18 cellular contexts compared by ENCODE assay signal in genomic region chr2:200125463-200125862, GRCh38.
"Had no signal": no experiment of that assay in that cellular context is flagged by ENCODE, and none has a peak within 500 bp of the region (broad histone marks: within the 10 kb centered on the region; RNA-seq: fewer than 3 reads in every experiment).

No MANE protein-coding gene starts in this region.

- H3K4me3 Mint-ChIP-seq: activated CD4-positive, alpha-beta memory T cell treated with anti-CD3 and anti-CD28 coated beads, Interleukin-2, amount 10 ng/mL, durations not matched to agents 7 days and 5 days; activated T-cell treated with anti-CD3 and anti-CD28 coated beads, Interleukin-2, amount 50 U/mL, for 4 hours; naive B cell; stimulated activated memory B cell treated with anti-CD40 and anti-IgM and Interleukin-4, amounts not matched to agents 10 μg/mL and 1 μg/mL and 100 μg/mL, for 72 hours; WTC11 had no signal

- H3K27me3 Mint-ChIP-seq: stimulated activated memory B cell treated with anti-CD40 and anti-IgM and Interleukin-4, amounts not matched to agents 10 μg/mL and 1 μg/mL and 100 μg/mL, for 72 hours had no signal

- H3K4me1 ChIP-seq: gastroesophageal sphincter had no signal

- ATAC-seq: activated T-cell treated with anti-CD3 and anti-CD28 coated beads, Interleukin-2, amount 50 U/mL, for 4 hours; gastroesophageal sphincter; heart right ventricle; left lobe of liver; stimulated activated memory B cell treated with anti-CD40 and anti-IgM and Interleukin-4, amounts not matched to agents 10 μg/mL and 1 μg/mL and 100 μg/mL, for 72 hours; WTC11 had no signal

- H3K27me3 ChIP-seq: cardiac muscle cell, dorsolateral prefrontal cortex, gastroesophageal sphincter, heart right ventricle, thyroid gland, vagina had no signal

- H3K9me3 ChIP-seq: gastroesophageal sphincter, heart right ventricle, thyroid gland, vagina had no signal

- DNase-seq: activated CD4-positive, alpha-beta memory T cell treated with anti-CD3 and anti-CD28 coated beads, Interleukin-2, amount 10 ng/mL, durations not matched to agents 7 days and 5 days; activated CD4-positive, alpha-beta T cell treated with anti-CD3 and anti-CD28 coated beads for 4 hours; activated effector memory CD4-positive, alpha-beta T cell treated with Interleukin-2 at 50 U/mL for 16 hours; activated naive CD4-positive, alpha-beta T cell treated with anti-CD3 and anti-CD28 coated beads, Interleukin-2, amount 50 U/mL, for 16 hours; activated T-cell treated with anti-CD3 and anti-CD28 coated beads, Interleukin-2, amount 50 U/mL, for 4 hours; dorsolateral prefrontal cortex; heart right ventricle; islet precursor cell; midbrain; naive B cell; T1000; thyroid gland had no signal

- H3K36me3 ChIP-seq: cardiac muscle cell, gastroesophageal sphincter, heart right ventricle, thyroid gland, vagina had no signal

- H3K27ac ChIP-seq: cardiac muscle cell, dorsolateral prefrontal cortex, gastroesophageal sphincter, heart right ventricle, thyroid gland, vagina had no signal

- H3K4me1 Mint-ChIP-seq: naive B cell; stimulated activated memory B cell treated with anti-CD40 and anti-IgM and Interleukin-4, amounts not matched to agents 10 μg/mL and 1 μg/mL and 100 μg/mL, for 72 hours had no signal

- H3K27ac Mint-ChIP-seq: activated CD4-positive, alpha-beta memory T cell treated with anti-CD3 and anti-CD28 coated beads, Interleukin-2, amount 10 ng/mL, durations not matched to agents 7 days and 5 days; naive B cell; stimulated activated memory B cell treated with anti-CD40 and anti-IgM and Interleukin-4, amounts not matched to agents 10 μg/mL and 1 μg/mL and 100 μg/mL, for 72 hours; WTC11 had no signal

- H3K36me3 Mint-ChIP-seq: naive B cell; stimulated activated memory B cell treated with anti-CD40 and anti-IgM and Interleukin-4, amounts not matched to agents 10 μg/mL and 1 μg/mL and 100 μg/mL, for 72 hours had no signal

- H3K4me3 ChIP-seq: cardiac muscle cell, dorsolateral prefrontal cortex, gastroesophageal sphincter, heart right ventricle, thyroid gland, vagina had no signal

- H3K9me3 Mint-ChIP-seq: activated T-cell treated with anti-CD3 and anti-CD28 coated beads, Interleukin-2, amount 50 U/mL, for 4 hours had no signal
